ENCODE assay signal across 8 cellular contexts in the genomic region with DNA sequence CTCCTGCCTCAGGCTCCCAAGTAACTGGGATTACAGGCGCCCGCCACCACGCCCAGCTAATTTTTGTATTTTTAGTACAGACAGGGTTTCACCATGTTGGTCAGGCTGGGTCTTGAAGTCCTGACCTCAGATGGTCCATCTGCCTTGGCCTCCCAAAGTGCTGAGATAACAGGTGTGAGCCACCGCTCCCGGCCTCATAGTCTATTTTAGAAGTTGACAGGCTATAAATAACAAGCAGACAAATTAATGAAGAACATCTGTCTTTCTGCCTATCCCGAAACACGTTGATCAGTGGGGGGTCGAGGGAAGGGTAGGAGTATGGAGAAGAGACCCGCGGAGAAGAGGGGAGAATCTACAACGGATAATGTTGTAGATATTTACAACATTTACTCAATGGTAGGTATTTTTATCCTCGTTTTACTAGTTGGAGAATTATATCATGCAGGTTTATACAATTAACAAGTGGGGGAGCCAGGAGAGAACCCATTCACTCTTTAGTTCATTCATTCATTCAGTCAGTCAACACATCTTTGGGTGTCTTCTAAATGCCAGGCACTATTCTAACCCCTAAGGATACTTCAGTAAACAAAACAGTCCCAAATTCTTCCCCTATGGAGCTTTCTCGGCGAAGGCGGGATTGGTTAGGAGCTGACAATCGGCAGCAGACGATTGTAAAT. TPM values are rescaled to one million over a fixed set of nuclear protein-coding genes. Genes with fewer than 3 reads are reported as not detected.
DNase-seq lines count a peak whose midpoint lies in the region; ATAC-seq and TF ChIP-seq lines count a peak whose summit lies in the region.

No MANE protein-coding gene starts in this region.

- H3K36me3 ChIP-seq in CD4-positive, CD25-positive, alpha-beta regulatory T cell (ENCODE audit: control insufficient read depth, insufficient read depth, low read length), result no peaks in the 10 kb centered on the region
- H3K36me3 ChIP-seq in body of pancreas (replicated peaks in 1 of 2; ENCODE audit: insufficient read depth in 1 of 2, low read depth in 2 of 2), result no peaks in the 10 kb centered on the region

- CTCF ChIA-PET in GM10248 (lab: Yijun Ruan, JAX), result interaction anchor here (1.0 to 2.0 kb wide), 3 partner anchors 10 to 223 kb away, joined by 3 to 4 read pairs (median 4); no protein-coding TSS in a partner anchor

- H3K27me3 Mint-ChIP-seq in CD4-positive, CD25-positive, alpha-beta regulatory T cell, result peaks cover 7% of the 10 kb centered on the region
- H3K27me3 Mint-ChIP-seq in naive thymus-derived CD8-positive, alpha-beta T cell, result no peaks in the 10 kb centered on the region

- ATAC-seq in CD4-positive, CD25-positive, alpha-beta regulatory T cell (ENCODE audit: low read depth in 2 of 2), result peak; percentile 2 to 4
- peak; percentile 2 for ATAC-seq in HG03159 (IDR thresholded peaks at IDR 0.05; ENCODE audit: unreplicated experiment)
- ATAC-seq in body of pancreas, result no peak
- ATAC-seq in naive thymus-derived CD8-positive, alpha-beta T cell, result peak; percentile 10 to 27
- ATAC-seq in GM21381 (IDR thresholded peaks at IDR 0.05; ENCODE audit: unreplicated experiment), result no peak

- H3K27ac ChIP-seq in CD4-positive, CD25-positive, alpha-beta regulatory T cell (ENCODE audit: insufficient read depth, low read length, poor library complexity, severe bottlenecking), result peak overlapping the region; percentile 82
- H3K27ac ChIP-seq in body of pancreas, result peak overlapping the region; percentile 37 to 96 (median 68)

- peaks cover 35% of the 10 kb centered on the region for H3K4me1 ChIP-seq in CD4-positive, CD25-positive, alpha-beta regulatory T cell (ENCODE audit: control insufficient read depth, insufficient read depth, low read length, poor library complexity, severe bottlenecking)
- H3K4me1 ChIP-seq in body of pancreas, result peaks cover 23% of the 10 kb centered on the region

- peaks cover 0 to 2% (median 0%) of the 10 kb centered on the region in 7 donors for H3K9me3 Mint-ChIP-seq in CD4-positive, CD25-positive, alpha-beta regulatory T cell
- H3K9me3 Mint-ChIP-seq in naive thymus-derived CD8-positive, alpha-beta T cell, result no peaks in the 10 kb centered on the region

- TF ChIP-seq POLR2A in body of pancreas (IDR thresholded peaks at IDR 0.05), result no peak

- peak overlapping the region; percentile 86 to 97 (median 90) for H3K4me3 Mint-ChIP-seq in CD4-positive, CD25-positive, alpha-beta regulatory T cell
- H3K4me3 Mint-ChIP-seq in naive thymus-derived CD8-positive, alpha-beta T cell, result peak overlapping the region; percentile 80 to 98 (median 86)

- 40 to 44% methylated on average over 17 of the region's 17 CpGs for WGBS in body of pancreas, 2 donors

- H3K27ac Mint-ChIP-seq in CD4-positive, CD25-positive, alpha-beta regulatory T cell, result peak overlapping the region; percentile 90 to 97 (median 94)
- peak overlapping the region; percentile 83 to 96 (median 92) for H3K27ac Mint-ChIP-seq in naive thymus-derived CD8-positive, alpha-beta T cell

- POLR2A ChIA-PET in naive thymus-derived CD8-positive, alpha-beta T cell (lab: Charles Lee), result interaction anchor here (0.5 to 2.9 kb wide), 7 partner anchors 9 to 132 kb away, joined by 4 to 9 read pairs (median 4); a partner anchor contains a TSS
- POLR2A ChIA-PET in GM10248 (lab: Yijun Ruan, JAX), result no interaction called here

- no peak for DNase-seq in CD4-positive, CD25-positive, alpha-beta regulatory T cell
- DNase-seq in body of pancreas, result no peak
- no peak for DNase-seq in naive thymus-derived CD8-positive, alpha-beta T cell
- no peak for DNase-seq in hepatic stellate cell (ENCODE audit: low spot score)
- no peak for DNase-seq in GM10248 (ENCODE audit: extremely low spot score)
- no peak for DNase-seq in ecto neural progenitor cell (ENCODE audit: low spot score)

- peak overlapping the region; percentile 70 for H3K4me3 ChIP-seq in CD4-positive, CD25-positive, alpha-beta regulatory T cell (ENCODE audit: low read depth, low read length)
- H3K4me3 ChIP-seq in body of pancreas, result no peak overlapping the region

- intact Hi-C loops in body of pancreas (cut with DNase I), result no loop called here

- peaks cover 22 to 47% (median 28%) of the 10 kb centered on the region in 4 donors for H3K4me1 Mint-ChIP-seq in CD4-positive, CD25-positive, alpha-beta regulatory T cell
- H3K4me1 Mint-ChIP-seq in naive thymus-derived CD8-positive, alpha-beta T cell, result peaks cover 25 to 53% (median 41%) of the 10 kb centered on the region in 4 donors

- H3K36me3 Mint-ChIP-seq in CD4-positive, CD25-positive, alpha-beta regulatory T cell, result peaks cover 5% of the 10 kb centered on the region
- H3K36me3 Mint-ChIP-seq in naive thymus-derived CD8-positive, alpha-beta T cell, result peaks cover 0 to 14% (median 0%) of the 10 kb centered on the region in 3 donors

- no peak for TF ChIP-seq CTCF in body of pancreas (IDR thresholded peaks at IDR 0.05)
- no peak for TF ChIP-seq CTCF in GM10248 (IDR thresholded peaks at IDR 0.05; ENCODE audit: control extremely low read depth, extremely low read depth, low read depth, missing control alignments)

- no peaks in the 10 kb centered on the region for H3K27me3 ChIP-seq in CD4-positive, CD25-positive, alpha-beta regulatory T cell (ENCODE audit: control insufficient read depth, insufficient read depth, low read length)
- H3K27me3 ChIP-seq in body of pancreas, result no peaks in the 10 kb centered on the region

- H3K9me3 ChIP-seq in CD4-positive, CD25-positive, alpha-beta regulatory T cell (ENCODE audit: control insufficient read depth in 2 of 2, low read length in 2 of 2), result no peaks in the 10 kb centered on the region
- H3K9me3 ChIP-seq in body of pancreas, result no peaks in the 10 kb centered on the region

RNA-seq across cellular contexts. Expression of a gene that starts 0.5 kb away (rescaled TPM):
- 56.9 TPM for total RNA-seq in CD4-positive, CD25-positive, alpha-beta regulatory T cell
- polyA plus RNA-seq in CD4-positive, CD25-positive, alpha-beta regulatory T cell, result 100 to 1,000 TPM; 110 to 121 (median 111) TPM
- 10 to 100 TPM; 12.2 to 12.9 TPM for total RNA-seq in body of pancreas
- total RNA-seq in naive thymus-derived CD8-positive, alpha-beta T cell, result 10 to 100 TPM; 59.7 to 66.4 TPM
- polyA plus RNA-seq in naive thymus-derived CD8-positive, alpha-beta T cell, result 10 to 100 TPM; 53.9 to 72.9 (median 63.3) TPM

RNA-seq across cellular contexts. Expression of a gene that starts 36.9 kb away (rescaled TPM):
- 30.9 TPM for total RNA-seq in CD4-positive, CD25-positive, alpha-beta regulatory T cell
- 100 to 1,000 TPM in 1 of 4 donors, 10 to 100 TPM in 3; 72.3 to 105 (median 84.9) TPM for polyA plus RNA-seq in CD4-positive, CD25-positive, alpha-beta regulatory T cell
- total RNA-seq in body of pancreas, result 10 to 100 TPM in 1 of 2 donors, 1 to 10 TPM in 1; 6.6 to 27.0 TPM
- total RNA-seq in naive thymus-derived CD8-positive, alpha-beta T cell, result 10 to 100 TPM; 29.4 to 33.2 TPM
- 10 to 100 TPM; 44.6 to 50.6 (median 50.5) TPM for polyA plus RNA-seq in naive thymus-derived CD8-positive, alpha-beta T cell

Comparison
In these comparisons a context has a peak if more than half of its experiments do, and no peak if none do; other contexts are left out.
1. ATAC-seq: peak in CD4-positive, CD25-positive, alpha-beta regulatory T cell (2 of 2), HG03159 (single experiment) and naive thymus-derived CD8-positive, alpha-beta T cell (2 of 2); none in body of pancreas (single experiment) and GM21381 (single experiment).